In genomic region chr2:240147911-240148587, GRCh38 we compare ENCODE assay signal across 24 cellular contexts. TPM values are rescaled to one million over a fixed set of nuclear protein-coding genes. Genes with fewer than 3 reads are reported as not detected.
A peak's percentile ranks its signal among the peaks of the same experiment; 100 is the strongest.
DNase-seq lines count a peak whose midpoint lies in the region; ATAC-seq, FAIRE-seq and TF ChIP-seq lines count a peak whose summit lies in the region.
"Had no signal": no experiment of that assay in that cellular context is flagged by ENCODE, and none has a peak within 500 bp of the region (broad histone marks: within the 10 kb centered on the region; RNA-seq: fewer than 3 reads in every experiment).

No MANE protein-coding gene starts in this region.

- no peak overlapping the region for H3K14ac ChIP-seq in H9 (ENCODE audit: insufficient read depth, low read length)

- TF ChIP-seq CTCF in H9 (conservative IDR thresholded peaks at IDR 0.05): no peak
- TF ChIP-seq CTCF in GM12878 (IDR thresholded peaks at IDR 0.05 in 2 of 3, conservative IDR thresholded peaks at IDR 0.05 in 1 of 3; ENCODE audit: control insufficient read depth in 2 of 3, extremely low read depth in 1 of 3, insufficient read depth in 1 of 3, low read depth in 3 of 3, low read length in 3 of 3): no peak
- no peak for TF ChIP-seq CTCF in neural progenitor cell (IDR thresholded peaks at IDR 0.05)

- no peak overlapping the region for H3K9ac ChIP-seq in H9 (ENCODE audit: extremely low read depth, insufficient read length, low read length)
- H3K9ac ChIP-seq in GM12878 (ENCODE audit: control insufficient read depth, insufficient read depth, low read length): no peak overlapping the region
- H3K9ac ChIP-seq in neural progenitor cell: no peak overlapping the region
- H3K9ac ChIP-seq: KMS-11 had no signal

- H3K27me3 ChIP-seq in H9 (ENCODE audit: insufficient read depth, low read length): no peaks in the 10 kb centered on the region
- no peaks in the 10 kb centered on the region for H3K27me3 ChIP-seq in GM12878 (replicated peaks in 1 of 2; ENCODE audit: control insufficient read depth in 2 of 2, insufficient read depth in 2 of 2, low read length in 1 of 2)
- H3K27me3 ChIP-seq in neural progenitor cell: peaks cover 20% of the 10 kb centered on the region
- H3K27me3 ChIP-seq: BE2C had no signal

- SMC1A ChIA-PET in GM12878 (lab: Charles Lee; ENCODE audit: uncharacterized antibody, unreplicated experiment): no interaction called here

- H3K4me3 ChIP-seq in GM12878 (no peak overlapping the region), neural progenitor cell (no peak overlapping the region)
- H3K4me3 ChIP-seq: A549 had no signal

- H2BK5ac ChIP-seq in H9 (ENCODE audit: insufficient read length, low read length): no peak overlapping the region

- in situ Hi-C loops in GM12878 (cut with MboI): loop anchor here (10.0 kb wide), 1 partner anchor 1113 kb away; no protein-coding TSS in a partner anchor

- RAD21 ChIA-PET in GM12878 (lab: Charles Lee; ENCODE audit: unreplicated experiment): no interaction called here

- H3K79me1 ChIP-seq in H9 (ENCODE audit: insufficient read depth, low read depth, low read length, poor library complexity, severe bottlenecking): no peaks in the 10 kb centered on the region

- peaks cover 8% of the 10 kb centered on the region for H3F3A ChIP-seq in neural progenitor cell (ENCODE audit: low read depth)

- H3K27me3 Mint-ChIP-seq in H9 (ENCODE audit: low read depth) (peaks cover 28% of the 10 kb centered on the region), neural progenitor cell (ENCODE audit: insufficient read depth, low read depth) (peaks cover 17% of the 10 kb centered on the region)
- no peaks in the 10 kb centered on the region for H3K27me3 Mint-ChIP-seq in T-helper 2 cell treated with Interferon-gamma antibody and Interleukin-4, amounts not matched to agents 5 μg/mL and 100 μg/mL, for 36 hours (ENCODE audit: low read depth)

- H3K4me3 Mint-ChIP-seq in H9 (no peak overlapping the region), neural progenitor cell (peak overlapping the region; percentile 20)
- no peak overlapping the region for H3K4me3 Mint-ChIP-seq in T-helper 2 cell treated with Interferon-gamma antibody and Interleukin-4, amounts not matched to agents 5 μg/mL and 100 μg/mL, for 36 hours
- H3K4me3 Mint-ChIP-seq: CD8-positive, alpha-beta T cell; HFFc6 had no signal

- H3K9me3 ChIP-seq in H9 (ENCODE audit: control insufficient read depth, low read depth, low read length): no peaks in the 10 kb centered on the region
- no peaks in the 10 kb centered on the region; the same call in 2 of the 3 replicates for H3K9me3 ChIP-seq in GM12878 (replicated peaks; ENCODE audit: control insufficient read depth, insufficient read depth, low read length)
- H3K9me3 ChIP-seq in neural progenitor cell (ENCODE audit: low read depth): no peaks in the 10 kb centered on the region
- H3K9me3 ChIP-seq: BE2C had no signal

- H3K36me3 Mint-ChIP-seq in H9 (ENCODE audit: insufficient read depth in 1 of 3, low read depth in 3 of 3): peaks cover 0 to 4% (median 0%) of the 10 kb centered on the region in 3 experiments; a peak in 2 of 7 replicates
- H3K36me3 Mint-ChIP-seq in neural progenitor cell: no peaks in the 10 kb centered on the region
- no peaks in the 10 kb centered on the region for H3K36me3 Mint-ChIP-seq in T-helper 2 cell treated with Interferon-gamma antibody and Interleukin-4, amounts not matched to agents 5 μg/mL and 100 μg/mL, for 36 hours (ENCODE audit: low read depth)
- H3K36me3 Mint-ChIP-seq: CD8-positive, alpha-beta T cell had no signal

- no peak overlapping the region for H2BK20ac ChIP-seq in H9 (ENCODE audit: low read depth, low read length, poor library complexity, severe bottlenecking)

- no CpG with 5 or more reads among the region's 20 CpGs for WGBS in H9 (ENCODE audit: extremely low coverage, insufficient read length, low lambda C conversion rate)
- WGBS in GM12878 (ENCODE audit: insufficient coverage, insufficient replicate concordance, low lambda C conversion rate, missing lambda C conversion rate): 62% methylated on average over 18 of the region's 20 CpGs

- DNase-seq in GM12891 (ENCODE audit: insufficient read length, low spot score) (no peak), H9 (no peak), GM12878 (ENCODE audit: low read depth, low spot score) (no peak), neural progenitor cell (ENCODE audit: low spot score) (no peak), SIG-M5 (lab: John Stamatoyannopoulos, UW) (no peak), CD1c-positive myeloid dendritic cell (ENCODE audit: extremely low spot score) (no peak)
- DNase-seq in T-helper 2 cell treated with Interferon-gamma antibody and Interleukin-4, amounts not matched to agents 5 μg/mL and 100 μg/mL, for 36 hours (ENCODE audit: low spot score): no peak
- DNase-seq: BE2C; CD8-positive, alpha-beta T cell; COR-L47; DMS153; DMS79 treated with DMSO at 0.1 percent for 48 hours; EL; GDM1; GOT3; HCEC 1CT; HFFc6 had no signal

- H3K27ac ChIP-seq in H9 (ENCODE audit: insufficient read length, low read depth, low read length): no peak overlapping the region
- no peak overlapping the region for H3K27ac ChIP-seq in GM12878 (ENCODE audit: control insufficient read depth, insufficient read depth)
- H3K27ac ChIP-seq in neural progenitor cell: no peak overlapping the region
- H3K27ac ChIP-seq: A549, C4-2B, KMS-11 had no signal

- H4K20me1 ChIP-seq in H9 (ENCODE audit: control insufficient read depth, insufficient read depth, insufficient read length): no peaks in the 10 kb centered on the region
- H4K20me1 ChIP-seq in GM12878 (ENCODE audit: control insufficient read depth, insufficient read depth): no peaks in the 10 kb centered on the region
- H4K20me1 ChIP-seq in neural progenitor cell (ENCODE audit: low read depth): no peaks in the 10 kb centered on the region

- H2BK12ac ChIP-seq in H9 (ENCODE audit: insufficient read length, low read depth, low read length): no peak overlapping the region

- POLR2A ChIA-PET in GM12878 (lab: Charles Lee): no interaction called here

- CTCF ChIA-PET in GM12878 (lab: Yijun Ruan, JAX): interaction anchor here (1.2 kb wide), 1 partner anchor 87 kb away, joined by 3 read pairs; no protein-coding TSS in a partner anchor

- H3K79me2 ChIP-seq in H9 (ENCODE audit: insufficient read depth, low read length) (no peaks in the 10 kb centered on the region), GM12878 (ENCODE audit: control insufficient read depth, insufficient read depth, low read length) (no peaks in the 10 kb centered on the region), neural progenitor cell (ENCODE audit: low read depth) (no peaks in the 10 kb centered on the region)

- TF ChIP-seq POLR2A in GM12891 (IDR thresholded peaks at IDR 0.05; ENCODE audit: low read depth, low read length) (no peak), GM12878 (IDR thresholded peaks at IDR 0.05; ENCODE audit: low read depth, low read length) (no peak)

- no peak overlapping the region for H4K8ac ChIP-seq in H9 (replicated peaks; ENCODE audit: insufficient read length, low read depth, low read length)

- no peak overlapping the region for H3K4ac ChIP-seq in H9 (ENCODE audit: low read depth, low read length)

- H3K4me1 ChIP-seq in H9 (ENCODE audit: insufficient read depth, low read length) (no peaks in the 10 kb centered on the region), GM12878 (ENCODE audit: control insufficient read depth, insufficient read depth, low read length) (no peaks in the 10 kb centered on the region), neural progenitor cell (no peaks in the 10 kb centered on the region)
- H3K4me1 ChIP-seq: BE2C had no signal

- H2AK5ac ChIP-seq in H9 (ENCODE audit: insufficient read length, low read length): no peak overlapping the region

- H3K27ac Mint-ChIP-seq in H9 (no peak overlapping the region; a peak in 2 of 7 replicates), neural progenitor cell (peak overlapping the region; percentile 72)
- no peak overlapping the region for H3K27ac Mint-ChIP-seq in T-helper 2 cell treated with Interferon-gamma antibody and Interleukin-4, amounts not matched to agents 5 μg/mL and 100 μg/mL, for 36 hours
- H3K27ac Mint-ChIP-seq: CD8-positive, alpha-beta T cell; HFFc6 had no signal

- H3K23ac ChIP-seq in H9 (ENCODE audit: insufficient read length, low read depth, low read length): no peak overlapping the region

- H2AFZ ChIP-seq in H9 (ENCODE audit: low read length) (no peak overlapping the region), GM12878 (ENCODE audit: control insufficient read depth, low read depth, low read length) (no peak overlapping the region), neural progenitor cell (replicated peaks) (no peak overlapping the region)

- FAIRE-seq in GM12891 (lab: Jason Lieb, UNC) (peak; percentile 89), GM12878 (lab: Jason Lieb, UNC) (peak; percentile 61)
- FAIRE-seq: A549, D721Med, GM18507 had no signal

- intact Hi-C loops in GM12878 (cut with micrococcal nuclease; ENCODE audit: unreplicated experiment): loop anchor here (10.0 kb wide), 1 partner anchor 1113 kb away; no protein-coding TSS in a partner anchor

- H3K9me3 Mint-ChIP-seq in H9 (peaks cover 8 to 13% of the 10 kb centered on the region in 2 experiments), neural progenitor cell (peaks cover 4% of the 10 kb centered on the region)
- H3K9me3 Mint-ChIP-seq in T-helper 2 cell treated with Interferon-gamma antibody and Interleukin-4, amounts not matched to agents 5 μg/mL and 100 μg/mL, for 36 hours: peaks cover 10% of the 10 kb centered on the region

- no peak for TF ChIP-seq RAD21 in GM12878 (IDR thresholded peaks at IDR 0.05; ENCODE audit: insufficient read depth, low read depth, low read length)

- H3T11ph ChIP-seq in H9 (ENCODE audit: low read length): no peak overlapping the region

- peak overlapping the region; percentile 6 for H3K18ac ChIP-seq in H9 (ENCODE audit: insufficient read length, low read depth, low read length)

- no peak overlapping the region for H2BK15ac ChIP-seq in H9 (ENCODE audit: low read depth, low read length)

- H4K5ac ChIP-seq in H9 (ENCODE audit: insufficient read length, low read depth, low read length): no peak overlapping the region

- H3K36me3 ChIP-seq in GM12878 (ENCODE audit: control insufficient read depth in 2 of 2, insufficient read depth in 2 of 2, low read length in 1 of 2) (no peaks in the 10 kb centered on the region), neural progenitor cell (no peaks in the 10 kb centered on the region)
- H3K36me3 ChIP-seq: BE2C had no signal

- H3K4me1 Mint-ChIP-seq in H9 (no peaks in the 10 kb centered on the region; a peak in 2 of 4 replicates), neural progenitor cell (no peaks in the 10 kb centered on the region)
- H3K4me1 Mint-ChIP-seq in T-helper 2 cell treated with Interferon-gamma antibody and Interleukin-4, amounts not matched to agents 5 μg/mL and 100 μg/mL, for 36 hours (ENCODE audit: low read depth): no peaks in the 10 kb centered on the region

- no peak overlapping the region for H4K91ac ChIP-seq in H9 (ENCODE audit: insufficient read length, low read depth, low read length)

- no peaks in the 10 kb centered on the region for H3K23me2 ChIP-seq in H9 (ENCODE audit: insufficient read length, low read depth, low read length, poor library complexity, severe bottlenecking)

- BruUV-seq in GM12878 (replicated peaks; lab: Mats Ljungman, UMichigan): no TSS peak

- no peak overlapping the region for H3K56ac ChIP-seq in H9 (ENCODE audit: insufficient read length, low read depth, low read length)

- ATAC-seq in GM12878 (no peak), GM19463 (IDR thresholded peaks at IDR 0.05; ENCODE audit: unreplicated experiment) (no peak)
- ATAC-seq: CD8-positive, alpha-beta T cell had no signal

- no peak for TF ChIP-seq EP300 in GM12878 (IDR thresholded peaks at IDR 0.05; ENCODE audit: borderline replicate concordance in 1 of 2, control insufficient read depth in 1 of 2, low read depth in 2 of 2, low read length in 2 of 2)

- H2BK120ac ChIP-seq in H9 (ENCODE audit: low read depth, low read length, poor library complexity, severe bottlenecking): no peak overlapping the region

- no peak overlapping the region for H3K4me2 ChIP-seq in H9 (ENCODE audit: insufficient read depth, insufficient read length, low read length)
- H3K4me2 ChIP-seq in GM12878 (ENCODE audit: control insufficient read depth, insufficient read depth): no peak overlapping the region
- no peak overlapping the region for H3K4me2 ChIP-seq in neural progenitor cell
- H3K4me2 ChIP-seq: A549, KMS-11 had no signal

RNA-seq across cellular contexts. Expression of gene OTOS, which starts 7.6 kb away (rescaled TPM):
- polyA plus RNA-seq in GM12891 (2012; ENCODE audit: low read depth, missing spikeins): not detected
- total RNA-seq in H9 (2021) (not detected in 2 replicates), GM12878 (2014; rRNA removed) (not detected in 2 replicates), GM12878 (2014; rRNA removed; fragmentation: Illumina TruSeq; extraction: Trizol) (not detected in 2 replicates), GM12878 (2021) (not detected in 2 replicates), neural progenitor cell (ENCODE audit: low replicate concordance) (not detected in 2 replicates)
- not detected in 2 replicates for total RNA-seq in GM12878 (2013; cell fraction: nucleolus; rRNA removed)
- not detected for polyA plus RNA-seq in GM12878 (2011; ENCODE audit: low read depth)
- polyA plus RNA-seq in GM12878 (2011; rRNA removed) (not detected in 2 replicates), GM12878 (2014; fragmentation: Illumina TruSeq; extraction: Trizol) (not detected in 2 replicates), GM12878 (2014; fragmentation: Nextera tagmentation; extraction: Ambion mirVana) (not detected), GM12878 (2014; rRNA removed) (not detected in 2 replicates), GM12878 (2016; fragmentation: Nextera tagmentation; extraction: Ambion mirVana) (not detected)
- polyA plus RNA-seq in GM12878 (2011; cell fraction: cytosol; rRNA removed): not detected in 2 replicates
- polyA plus RNA-seq in GM12878 (2011; cell fraction: nucleus; rRNA removed): not detected in 2 replicates
- polyA plus RNA-seq in GM12878 (2012): not detected in 2 replicates
- polyA minus RNA-seq in GM12878 (2011; rRNA and poly(A)+ RNA removed): not detected in 2 replicates
- polyA minus RNA-seq in GM12878 (2011; cell fraction: cytosol; rRNA and poly(A)+ RNA removed): not detected in 2 replicates
- polyA minus RNA-seq in GM12878 (2011; cell fraction: nucleus; rRNA and poly(A)+ RNA removed): not detected in 2 replicates
- total RNA-seq: CD8-positive, alpha-beta T cell had no signal
- polyA plus RNA-seq: A549, AG04450 had no signal

RNA-seq across cellular contexts. Expression of gene COPS9, which starts 11.9 kb away (rescaled TPM):
- 298 TPM for polyA plus RNA-seq in GM12891 (2012; ENCODE audit: low read depth, missing spikeins)
- 142 and 149 TPM in 2 replicates for total RNA-seq in H9 (2021)
- total RNA-seq in GM12878 (2013; cell fraction: nucleolus; rRNA removed): 4.6 and 4.8 TPM in 2 replicates
- 220 and 228 TPM in 2 replicates for total RNA-seq in GM12878 (2014; rRNA removed)
- 116 and 125 TPM in 2 replicates for total RNA-seq in GM12878 (2014; rRNA removed; fragmentation: Illumina TruSeq; extraction: Trizol)
- 125 and 130 TPM in 2 replicates for total RNA-seq in GM12878 (2021)
- polyA plus RNA-seq in GM12878 (2011; ENCODE audit: low read depth): 56.3 TPM
- polyA plus RNA-seq in GM12878 (2011; rRNA removed): 204 and 206 TPM in 2 replicates
- 226 and 316 TPM in 2 replicates for polyA plus RNA-seq in GM12878 (2011; cell fraction: cytosol; rRNA removed)
- polyA plus RNA-seq in GM12878 (2011; cell fraction: nucleus; rRNA removed): 79.8 and 102 TPM in 2 replicates
- polyA plus RNA-seq in GM12878 (2012): 171 and 244 TPM in 2 replicates
- polyA plus RNA-seq in GM12878 (2014; fragmentation: Illumina TruSeq; extraction: Trizol): 34.3 and 80.8 TPM in 2 replicates
- polyA plus RNA-seq in GM12878 (2014; fragmentation: Nextera tagmentation; extraction: Ambion mirVana): 100 to 1,000 TPM; 124 to 246 TPM
- 418 and 419 TPM in 2 replicates for polyA plus RNA-seq in GM12878 (2014; rRNA removed)
- polyA plus RNA-seq in GM12878 (2016; fragmentation: Nextera tagmentation; extraction: Ambion mirVana): 100 to 1,000 TPM; 361 to 385 TPM
- polyA minus RNA-seq in GM12878 (2011; rRNA and poly(A)+ RNA removed): 12.9 and 19.0 TPM in 2 replicates
- polyA minus RNA-seq in GM12878 (2011; cell fraction: cytosol; rRNA and poly(A)+ RNA removed): 10.7 and 14.9 TPM in 2 replicates
- 8.2 and 12.1 TPM in 2 replicates for polyA minus RNA-seq in GM12878 (2011; cell fraction: nucleus; rRNA and poly(A)+ RNA removed)
- 70.5 and 83.9 TPM in 2 replicates for total RNA-seq in neural progenitor cell (ENCODE audit: low replicate concordance)
